In genomic region chr10:33129987-33130386, GRCh38 we compare ENCODE assay signal across 16 cellular contexts.
A peak's percentile ranks its signal among the peaks of the same experiment; 100 is the strongest.
DNase-seq lines count a peak whose midpoint lies in the region; ATAC-seq, FAIRE-seq and TF ChIP-seq lines count a peak whose summit lies in the region.
"Had no signal": no experiment of that assay in that cellular context is flagged by ENCODE, and none has a peak within 500 bp of the region (broad histone marks: within the 10 kb centered on the region; RNA-seq: fewer than 3 reads in every experiment).

No MANE protein-coding gene starts in this region.

- peak in 2 of 8 donors; percentile 7 to 36 for ATAC-seq in heart right ventricle
- ATAC-seq in Right ventricle myocardium inferior, result no peak
- no peak for ATAC-seq in HG03432 (IDR thresholded peaks at IDR 0.05; ENCODE audit: unreplicated experiment)

- TF ChIP-seq CTCF in heart right ventricle (IDR thresholded peaks at IDR 0.05) (no peak), suprapubic skin (IDR thresholded peaks at IDR 0.05) (no peak), D721Med (IDR thresholded peaks at IDR 0.05; ENCODE audit: insufficient read depth, missing control alignments) (no peak)

- H3K4me1 ChIP-seq in heart right ventricle (peaks cover 4 to 56% (median 22%) of the 10 kb centered on the region in 9 donors), suprapubic skin (peaks cover 46% of the 10 kb centered on the region)

- CTCF ChIA-PET in activated CD4-positive, alpha-beta memory T cell treated with anti-CD3 and anti-CD28 coated beads for 36 hours (lab: Charles Lee), result interaction anchor here (1.3 to 1.5 kb wide), 5 partner anchors 11 to 121 kb away, joined by 3 to 7 read pairs (median 6); no protein-coding TSS in a partner anchor

- peaks cover 5% of the 10 kb centered on the region for H3K9me3 Mint-ChIP-seq in activated CD4-positive, alpha-beta memory T cell treated with anti-CD3 and anti-CD28 coated beads for 36 hours

- H3K9me3 ChIP-seq in heart right ventricle (no peaks in the 10 kb centered on the region), suprapubic skin (no peaks in the 10 kb centered on the region)

- intact Hi-C loops in heart right ventricle (cut with DNase I) (no loop called here), Right ventricle myocardium inferior (cut with DNase I) (loop anchor here (10.0 kb wide), 1 partner anchor 205 kb away; the partner anchor contains the start of gene NRP1)
- intact Hi-C loops in activated CD4-positive, alpha-beta memory T cell treated with anti-CD3 and anti-CD28 coated beads for 36 hours (cut with micrococcal nuclease), result loop anchor here (5.0 to 10.0 kb wide), 3 partner anchors 685 to 885 kb away; partner anchors contain the start of gene CCDC7

- H3K27ac Mint-ChIP-seq in activated CD4-positive, alpha-beta memory T cell treated with anti-CD3 and anti-CD28 coated beads for 36 hours, result peak overlapping the region; percentile 23

- POLR2A ChIA-PET in activated CD4-positive, alpha-beta memory T cell treated with anti-CD3 and anti-CD28 coated beads for 36 hours (lab: Charles Lee), result interaction anchor here (0.7 to 0.9 kb wide), 2 partner anchors 27 to 150 kb away, joined by 3 read pairs; no protein-coding TSS in a partner anchor

- H3K27me3 ChIP-seq in heart right ventricle, result no peaks in the 10 kb centered on the region
- H3K27me3 ChIP-seq in suprapubic skin, result no peaks in the 10 kb centered on the region
- H3K27me3 ChIP-seq: BLaER1 treated with 17β-estradiol and CSF1 and Interleukin-3, amounts not matched to agents 10 nM and 100 nM had no signal

- H3K4me1 Mint-ChIP-seq in activated CD4-positive, alpha-beta memory T cell treated with anti-CD3 and anti-CD28 coated beads for 36 hours (ENCODE audit: low read depth), result peaks cover 88% of the 10 kb centered on the region

- H3K36me3 ChIP-seq in heart right ventricle, result no peaks in the 10 kb centered on the region
- no peaks in the 10 kb centered on the region for H3K36me3 ChIP-seq in suprapubic skin
- H3K36me3 ChIP-seq: BLaER1 treated with 17β-estradiol and CSF1 and Interleukin-3, amounts not matched to agents 10 nM and 100 nM had no signal

- no peak for FAIRE-seq in D721Med (lab: Jason Lieb, UNC)

- peaks cover 1% of the 10 kb centered on the region for H3K27me3 Mint-ChIP-seq in activated CD4-positive, alpha-beta memory T cell treated with anti-CD3 and anti-CD28 coated beads for 36 hours

- no peak for DNase-seq in heart right ventricle
- DNase-seq in Right ventricle myocardium inferior (ENCODE audit: missing footprints), result no peak
- DNase-seq in activated CD4-positive, alpha-beta memory T cell treated with anti-CD3 and anti-CD28 coated beads for 36 hours, result no peak
- peak; percentile 88 for DNase-seq in glomerular visceral epithelial cell (ENCODE audit: extremely low spot score)
- no peak for DNase-seq in suprapubic skin (ENCODE audit: low spot score in 2 of 2)
- no peak for DNase-seq in foreskin melanocyte
- DNase-seq in D721Med (ENCODE audit: insufficient read length, low spot score), result no peak
- DNase-seq: activated CD4-positive, CD25-positive, alpha-beta regulatory T cell treated with anti-CD3 and anti-CD28 coated beads, Interleukin-2, amount 50 U/mL, for 72 hours; activated naive CD4-positive, alpha-beta T cell; dorsolateral prefrontal cortex; hippocampal formation; midbrain; NCI-H1105 had no signal

- H3K4me3 ChIP-seq in heart right ventricle (no peak overlapping the region), suprapubic skin (no peak overlapping the region)
- H3K4me3 ChIP-seq: BLaER1 treated with 17β-estradiol and CSF1 and Interleukin-3, amounts not matched to agents 10 nM and 100 nM; dorsolateral prefrontal cortex; SK-N-MC had no signal

- TF ChIP-seq EP300 in suprapubic skin (IDR thresholded peaks at IDR 0.05), result no peak

- H3K4me3 Mint-ChIP-seq in activated CD4-positive, alpha-beta memory T cell treated with anti-CD3 and anti-CD28 coated beads for 36 hours, result no peak overlapping the region

- 83 to 91% methylated on average over 5 of the region's 5 CpGs for WGBS in heart right ventricle, 2 donors
- 71% methylated on average over 5 of the region's 5 CpGs for WGBS in suprapubic skin

- TF ChIP-seq POLR2A in suprapubic skin (IDR thresholded peaks at IDR 0.05), result no peak

- peaks cover 11% of the 10 kb centered on the region for H3K36me3 Mint-ChIP-seq in activated CD4-positive, alpha-beta memory T cell treated with anti-CD3 and anti-CD28 coated beads for 36 hours

- H3K27ac ChIP-seq in heart right ventricle (peak overlapping the region in 9 of 10 donors; percentile 44 to 83 (median 71)), suprapubic skin (peak overlapping the region; percentile 34)
- H3K27ac ChIP-seq: BLaER1 treated with 17β-estradiol and CSF1 and Interleukin-3, amounts not matched to agents 10 nM and 100 nM; dorsolateral prefrontal cortex; SK-N-MC had no signal

Comparison
In these comparisons a context has a peak if more than half of its experiments do, and no peak if none do; other contexts are left out.
1. intact Hi-C loops: an anchor here in Right ventricle myocardium inferior (10.0 kb wide) and activated CD4-positive, alpha-beta memory T cell treated with anti-CD3 and anti-CD28 coated beads for 36 hours (5.0 to 10.0 kb wide); none called in heart right ventricle.